9 cellular contexts compared by ENCODE assay signal in genomic region chr15:90376789-90377188, GRCh38. TPM values are rescaled to one million over a fixed set of nuclear protein-coding genes. Genes with fewer than 3 reads are reported as not detected.
DNase-seq lines count a peak whose midpoint lies in the region; TF ChIP-seq lines count a peak whose summit lies in the region.
"Had no signal": no experiment of that assay in that cellular context is flagged by ENCODE, and none has a peak within 500 bp of the region (broad histone marks: within the 10 kb centered on the region; RNA-seq: fewer than 3 reads in every experiment).

No MANE protein-coding gene starts in this region.

- no peak overlapping the region for H2AFZ ChIP-seq in osteoblast (ENCODE audit: low read length)

- peaks cover 7% of the 10 kb centered on the region for H3K9me3 ChIP-seq in osteoblast (ENCODE audit: low read depth, low read length)
- H3K9me3 ChIP-seq in esophagus muscularis mucosa = peaks cover 0 to 11% (median 4%) of the 10 kb centered on the region in 4 donors

- no peaks in the 10 kb centered on the region for H3K27me3 Mint-ChIP-seq in activated CD4-positive, alpha-beta T cell treated with anti-CD3 and anti-CD28 coated beads, Interleukin-2, amount 10 ng/mL, durations not matched to agents 7 days and 5 days

- peak; percentile 83 for DNase-seq in KG1 (lab: John Stamatoyannopoulos, UW)
- peak; percentile 82 for DNase-seq in activated CD4-positive, alpha-beta T cell treated with anti-CD3 and anti-CD28 coated beads, Interleukin-2, amount 10 ng/mL, durations not matched to agents 7 days and 5 days
- peak; percentile 40 for DNase-seq in effector CD8-positive, alpha-beta T cell (lab: John Stamatoyannopoulos, UW)
- DNase-seq in stimulated activated CD8-positive, alpha-beta memory T cell treated with anti-CD3 and anti-CD28 coated beads, Interleukin-2, amount 100 ng/mL, for 48 hours (ENCODE audit: low read depth in 2 of 2) = peak; percentile 21 to 30
- DNase-seq in osteoblast (ENCODE audit: insufficient read length, low spot score, missing footprints) = no peak
- no peak for DNase-seq in COLO668 (lab: John Stamatoyannopoulos, UW; ENCODE audit: unreplicated experiment)
- DNase-seq in HuH-7.5 (ENCODE audit: low spot score) = no peak
- DNase-seq in esophagus muscularis mucosa (ENCODE audit: extremely low spot score) = no peak

- peak overlapping the region; percentile 48 for H3K4me3 Mint-ChIP-seq in activated CD4-positive, alpha-beta T cell treated with anti-CD3 and anti-CD28 coated beads, Interleukin-2, amount 10 ng/mL, durations not matched to agents 7 days and 5 days

- 65% methylated on average over 6 of the region's 6 CpGs for WGBS in esophagus muscularis mucosa

- POLR2A ChIA-PET in activated CD4-positive, alpha-beta T cell treated with anti-CD3 and anti-CD28 coated beads, Interleukin-2, amount 10 ng/mL, durations not matched to agents 7 days and 5 days (lab: Charles Lee) = interaction anchor here (0.5 to 2.2 kb wide), 3 partner anchors 9 to 11 kb away, joined by 3 to 6 read pairs (median 3); partner anchors contain the start of gene IQGAP1

- H3K27me3 ChIP-seq in osteoblast (ENCODE audit: insufficient read depth, low read length) (no peaks in the 10 kb centered on the region), esophagus muscularis mucosa (no peaks in the 10 kb centered on the region)

- peaks cover 36% of the 10 kb centered on the region for H3K36me3 Mint-ChIP-seq in activated CD4-positive, alpha-beta T cell treated with anti-CD3 and anti-CD28 coated beads, Interleukin-2, amount 10 ng/mL, durations not matched to agents 7 days and 5 days (ENCODE audit: low read depth)

- H3K27ac Mint-ChIP-seq in activated CD4-positive, alpha-beta T cell treated with anti-CD3 and anti-CD28 coated beads, Interleukin-2, amount 10 ng/mL, durations not matched to agents 7 days and 5 days = peak overlapping the region; percentile 89

- TF ChIP-seq POLR2A in esophagus muscularis mucosa (IDR thresholded peaks at IDR 0.05; ENCODE audit: low read depth) = no peak

- peaks cover 39% of the 10 kb centered on the region for H3K4me1 Mint-ChIP-seq in activated CD4-positive, alpha-beta T cell treated with anti-CD3 and anti-CD28 coated beads, Interleukin-2, amount 10 ng/mL, durations not matched to agents 7 days and 5 days

- H3K36me3 ChIP-seq in osteoblast (ENCODE audit: insufficient read depth, low read length) (no peaks in the 10 kb centered on the region), esophagus muscularis mucosa (no peaks in the 10 kb centered on the region)

- H3K4me1 ChIP-seq in osteoblast (ENCODE audit: insufficient read depth, low read length) = no peaks in the 10 kb centered on the region
- H3K4me1 ChIP-seq in esophagus muscularis mucosa = peaks cover 0 to 6% (median 0%) of the 10 kb centered on the region in 4 donors

- peaks cover 30% of the 10 kb centered on the region for H3K9me3 Mint-ChIP-seq in activated CD4-positive, alpha-beta T cell treated with anti-CD3 and anti-CD28 coated beads, Interleukin-2, amount 10 ng/mL, durations not matched to agents 7 days and 5 days

- H3K4me2 ChIP-seq in osteoblast (ENCODE audit: insufficient read depth, low read length) = no peak overlapping the region

- H3K27ac ChIP-seq in osteoblast (ENCODE audit: low read depth, low read length) = no peak overlapping the region
- no peak overlapping the region for H3K27ac ChIP-seq in esophagus muscularis mucosa (replicated peaks in 1 of 4)
- H3K27ac ChIP-seq: SK-N-MC had no signal

- CTCF ChIA-PET in activated CD4-positive, alpha-beta T cell treated with anti-CD3 and anti-CD28 coated beads, Interleukin-2, amount 10 ng/mL, durations not matched to agents 7 days and 5 days (lab: Charles Lee) = interaction anchor here (1.1 to 5.2 kb wide), 4 partner anchors 9 to 15 kb away, joined by 5 to 30 read pairs (median 20); partner anchors contain the start of gene IQGAP1

- no peak overlapping the region for H3K4me3 ChIP-seq in osteoblast (ENCODE audit: insufficient read depth, low read length)
- H3K4me3 ChIP-seq in esophagus muscularis mucosa = no peak overlapping the region
- H3K4me3 ChIP-seq: SK-N-MC had no signal

- no peak for TF ChIP-seq EP300 in esophagus muscularis mucosa (IDR thresholded peaks at IDR 0.05)

- TF ChIP-seq CTCF in osteoblast (IDR thresholded peaks at IDR 0.05; ENCODE audit: extremely low read depth, low read depth, low read length) = no peak
- no peak for TF ChIP-seq CTCF in esophagus muscularis mucosa (IDR thresholded peaks at IDR 0.05)

- intact Hi-C loops in esophagus muscularis mucosa (cut with DNase I) = no loop called here

- no peaks in the 10 kb centered on the region for H3K79me2 ChIP-seq in osteoblast (ENCODE audit: insufficient read depth, low read length)

- H4K20me1 ChIP-seq in osteoblast (ENCODE audit: insufficient read depth, low read length) = no peaks in the 10 kb centered on the region

RNA-seq across cellular contexts. Expression of gene IQGAP1, which starts 11.3 kb away (rescaled TPM):
- total RNA-seq in activated CD4-positive, alpha-beta T cell treated with anti-CD3 and anti-CD28 coated beads, Interleukin-2, amount 10 ng/mL, durations not matched to agents 7 days and 5 days = 100 to 1,000 TPM; 222 to 296 TPM
- 259 and 273 TPM in 2 replicates for total RNA-seq in osteoblast
- total RNA-seq in esophagus muscularis mucosa = 100 to 1,000 TPM; 212 to 293 (median 251) TPM

RNA-seq across cellular contexts. Expression of gene ZNF774, which starts 24.7 kb away (rescaled TPM):
- total RNA-seq in activated CD4-positive, alpha-beta T cell treated with anti-CD3 and anti-CD28 coated beads, Interleukin-2, amount 10 ng/mL, durations not matched to agents 7 days and 5 days = 1 to 10 TPM; 1.1 to 2.1 TPM
- total RNA-seq in osteoblast (1.8 and 2.4 TPM in 2 replicates), esophagus muscularis mucosa (1 to 10 TPM; 1.5 to 2.3 (median 1.7) TPM)

Comparison
In these comparisons a context has a peak if more than half of its experiments do, and no peak if none do; other contexts are left out.
1. DNase-seq: peak in KG1 (single experiment), activated CD4-positive, alpha-beta T cell treated with anti-CD3 and anti-CD28 coated beads, Interleukin-2, amount 10 ng/mL, durations not matched to agents 7 days and 5 days (single experiment), effector CD8-positive, alpha-beta T cell (single experiment) and stimulated activated CD8-positive, alpha-beta memory T cell treated with anti-CD3 and anti-CD28 coated beads, Interleukin-2, amount 100 ng/mL, for 48 hours (2 of 2); none in osteoblast (single experiment), COLO668 (single experiment), HuH-7.5 (single experiment) and esophagus muscularis mucosa (single experiment).